18 cellular contexts compared by ENCODE assay signal in genomic region chr4:4323705-4324534, GRCh38. TPM values are rescaled to one million over a fixed set of nuclear protein-coding genes. Genes with fewer than 3 reads are reported as not detected.
A peak's percentile ranks its signal among the peaks of the same experiment; 100 is the strongest.
DNase-seq lines count a peak whose midpoint lies in the region; ATAC-seq and TF ChIP-seq lines count a peak whose summit lies in the region.
"Had no signal": no experiment of that assay in that cellular context is flagged by ENCODE, and none has a peak within 500 bp of the region (broad histone marks: within the 10 kb centered on the region; RNA-seq: fewer than 3 reads in every experiment).

No MANE protein-coding gene starts in this region.

- no peak overlapping the region for H4K5ac ChIP-seq in IMR-90 (ENCODE audit: low read depth, low read length)

- H3K27ac ChIP-seq in IMR-90 (ENCODE audit: insufficient read depth, low read length) (no peak overlapping the region), brain microvascular endothelial cell (peak overlapping the region; percentile 41), iPS-20b (ENCODE audit: low read length) (no peak overlapping the region), sigmoid colon (no peak overlapping the region), prostate gland (no peak overlapping the region)
- H3K27ac ChIP-seq: C4-2B, foreskin keratinocyte, GM23248 had no signal

- in situ Hi-C loops in IMR-90 (cut with MboI; ENCODE audit: low sequenced_read_pairs) (no loop called here), brain microvascular endothelial cell (cut with HindIII; ENCODE audit: low pct_ligation_motif_present, low sequenced_read_pairs) (no loop called here)

- H3K23ac ChIP-seq in IMR-90 (ENCODE audit: low read depth, low read length): no peak overlapping the region

- no TSS peak for BruUV-seq in IMR-90 (replicated peaks; lab: Mats Ljungman, UMichigan)

- H3K36me3 ChIP-seq in IMR-90 (ENCODE audit: control insufficient read depth, insufficient read depth, low read length): peaks cover 24% of the 10 kb centered on the region
- H3K36me3 ChIP-seq in brain microvascular endothelial cell (replicated peaks): peaks cover 6% of the 10 kb centered on the region
- peaks cover 25% of the 10 kb centered on the region for H3K36me3 ChIP-seq in iPS-20b (ENCODE audit: insufficient read depth, low read depth, low read length)
- H3K36me3 ChIP-seq in sigmoid colon: peaks cover 5 to 38% (median 15%) of the 10 kb centered on the region in 4 donors
- no peaks in the 10 kb centered on the region for H3K36me3 ChIP-seq in prostate gland

- H3K4me3 ChIP-seq in IMR-90 (ENCODE audit: insufficient read depth, low read depth, low read length): no peak overlapping the region
- H3K4me3 ChIP-seq in brain microvascular endothelial cell (ENCODE audit: low read depth, low read length): no peak overlapping the region
- no peak overlapping the region for H3K4me3 ChIP-seq in iPS-20b (ENCODE audit: low read length)
- H3K4me3 ChIP-seq in sigmoid colon: no peak overlapping the region
- no peak overlapping the region for H3K4me3 ChIP-seq in prostate gland
- H3K4me3 ChIP-seq: GM23248 had no signal

- CTCF ChIA-PET in IMR-90 (lab: Yijun Ruan, JAX): interaction anchor here (1.2 kb wide), 1 partner anchor 64 kb away, joined by 4 read pairs; no protein-coding TSS in a partner anchor

- POLR2A ChIA-PET in IMR-90 (lab: Charles Lee; ENCODE audit: unreplicated experiment): interaction anchor here (0.6 kb wide), 1 partner anchor 7 kb away, joined by 7 read pairs; no protein-coding TSS in a partner anchor

- H3K9me3 ChIP-seq in IMR-90 (ENCODE audit: control insufficient read depth, insufficient read depth, low read length): no peaks in the 10 kb centered on the region
- no peaks in the 10 kb centered on the region for H3K9me3 ChIP-seq in iPS-20b (ENCODE audit: insufficient read depth, low read depth, low read length)
- no peaks in the 10 kb centered on the region for H3K9me3 ChIP-seq in sigmoid colon
- H3K9me3 ChIP-seq in prostate gland: no peaks in the 10 kb centered on the region

- no peak overlapping the region for H2BK120ac ChIP-seq in IMR-90 (ENCODE audit: low read depth, low read length)

- no peak overlapping the region for H3K18ac ChIP-seq in IMR-90 (ENCODE audit: low read depth, low read length)

- H2AFZ ChIP-seq in IMR-90 (replicated peaks; ENCODE audit: low read length, poor library complexity): no peak overlapping the region
- H2AFZ ChIP-seq: GM23248 had no signal

- H3K4me2 ChIP-seq in IMR-90 (ENCODE audit: low read depth, low read length): no peak overlapping the region; the same call in 1 of the 2 replicates

- TF ChIP-seq POLR2A in IMR-90 (IDR thresholded peaks at IDR 0.05; ENCODE audit: low read depth, low read length) (no peak), sigmoid colon (IDR thresholded peaks at IDR 0.05) (no peak), prostate gland (IDR thresholded peaks at IDR 0.05) (no peak)

- no peak overlapping the region for H2BK15ac ChIP-seq in IMR-90 (ENCODE audit: low read depth, low read length)

- H3K4ac ChIP-seq in IMR-90 (ENCODE audit: low read depth, low read length): no peak overlapping the region; the same call in 1 of the 2 replicates

- H2BK20ac ChIP-seq in IMR-90 (ENCODE audit: low read depth, low read length): no peak overlapping the region

- no peak overlapping the region for H4K91ac ChIP-seq in IMR-90 (ENCODE audit: insufficient read depth, low read depth, low read length)

- H2AK5ac ChIP-seq in IMR-90 (ENCODE audit: low read depth, low read length): 0 out of 2 replicates have a peak overlapping the region, but pooled peaks have one; percentile 58

- intact Hi-C loops in IMR-90 (cut with micrococcal nuclease): no loop called here
- intact Hi-C loops in sigmoid colon (cut with DNase I): no loop called here
- intact Hi-C loops in prostate gland (cut with DNase I): no loop called here

- no peak overlapping the region for H2BK5ac ChIP-seq in IMR-90 (ENCODE audit: low read depth, low read length, poor library complexity, severe bottlenecking)

- H3K9me1 ChIP-seq in IMR-90 (ENCODE audit: insufficient read depth, low read length): peaks cover 14% of the 10 kb centered on the region; the same call in 1 of the 2 replicates

- peak overlapping the region; percentile 23 for H2AK9ac ChIP-seq in IMR-90 (replicated peaks; ENCODE audit: low read depth, low read length, poor library complexity)

- no peak for TF ChIP-seq EP300 in sigmoid colon (IDR thresholded peaks at IDR 0.05)

- no peaks in the 10 kb centered on the region for H3K79me1 ChIP-seq in IMR-90 (ENCODE audit: low read depth in 1 of 2, low read length in 2 of 2)

- H3K9ac ChIP-seq in IMR-90 (ENCODE audit: low read depth, low read length) (no peak overlapping the region), iPS-20b (ENCODE audit: low read depth, low read length) (peak overlapping the region; percentile 46; the same call in 1 of the 2 replicates)
- H3K9ac ChIP-seq: GM23248 had no signal

- no peaks in the 10 kb centered on the region for H4K20me1 ChIP-seq in IMR-90 (ENCODE audit: insufficient read depth, low read length)

- no peak overlapping the region for H4K8ac ChIP-seq in IMR-90 (ENCODE audit: low read depth in 2 of 2, low read length in 2 of 2)

- WGBS in IMR-90 (ENCODE audit: extremely low coverage in 2 of 2, insufficient read length in 1 of 2), 2 experiments: 65% methylated on average over 6 of the region's 10 CpGs; no CpG with 5 or more reads in 1 of the 2 experiments
- WGBS in sigmoid colon, 2 donors: 62 to 67% methylated on average over 10 of the region's 10 CpGs
- 37% methylated on average over 10 of the region's 10 CpGs for WGBS in prostate gland

- H3K14ac ChIP-seq in IMR-90 (replicated peaks; ENCODE audit: low read depth, low read length): peak overlapping the region; percentile 72

- no peak for TF ChIP-seq RAD21 in IMR-90 (IDR thresholded peaks at IDR 0.05; ENCODE audit: low read length)

- H3K56ac ChIP-seq in IMR-90 (ENCODE audit: extremely low read depth, insufficient read depth, low read length): no peak overlapping the region

- DNase-seq in IMR-90 (peak; percentile 36), brain microvascular endothelial cell (peak; percentile 7), sigmoid colon (peak; percentile 11), COR-L47 (lab: John Stamatoyannopoulos, UW) (no peak), DMS153 (lab: John Stamatoyannopoulos, UW) (no peak), DMS53 (lab: John Stamatoyannopoulos, UW) (no peak), prostate gland (ENCODE audit: low spot score) (no peak)
- DNase-seq: activated CD4-positive, alpha-beta T cell treated with anti-CD3 and anti-CD28 coated beads, Interleukin-2, amount 10 ng/mL, durations not matched to agents 24 days and 14 days; activated T-cell treated with anti-CD3 and anti-CD28 coated beads, Interleukin-2, amount 50 U/mL, for 4 hours; amniotic stem cell; foreskin keratinocyte; GF-D8; GM23248; NCI-H146; NCI-H524; T-helper 1 cell had no signal

- TF ChIP-seq CTCF in IMR-90 (conservative IDR thresholded peaks at IDR 0.05; ENCODE audit: low read depth, low read length) (no peak), brain microvascular endothelial cell (IDR thresholded peaks at IDR 0.05; ENCODE audit: low read depth, low read length, missing control alignments) (no peak), sigmoid colon (IDR thresholded peaks at IDR 0.05) (no peak), prostate gland (IDR thresholded peaks at IDR 0.05) (no peak)

- no peaks in the 10 kb centered on the region for H3K27me3 ChIP-seq in IMR-90 (ENCODE audit: control insufficient read depth, insufficient read depth, low read length)
- no peaks in the 10 kb centered on the region for H3K27me3 ChIP-seq in brain microvascular endothelial cell (replicated peaks)
- H3K27me3 ChIP-seq in iPS-20b (ENCODE audit: insufficient read depth, low read length): no peaks in the 10 kb centered on the region
- no peaks in the 10 kb centered on the region for H3K27me3 ChIP-seq in sigmoid colon
- H3K27me3 ChIP-seq in prostate gland (replicated peaks; ENCODE audit: insufficient read depth): no peaks in the 10 kb centered on the region
- H3K27me3 ChIP-seq: foreskin keratinocyte had no signal

- dilution Hi-C loops in IMR-90 (cut with HindIII; ENCODE audit: low sequenced_read_pairs, unreplicated experiment): no loop called here

- ATAC-seq in IMR-90 (ENCODE audit: low read depth): peak; percentile 42
- ATAC-seq: activated T-cell treated with anti-CD3 and anti-CD28 coated beads, Interleukin-2, amount 50 U/mL, for 4 hours; foreskin keratinocyte had no signal

- H3K4me1 ChIP-seq in IMR-90 (ENCODE audit: control insufficient read depth, insufficient read depth, low read length) (peaks cover 5% of the 10 kb centered on the region; the same call in 1 of the 2 replicates), iPS-20b (ENCODE audit: insufficient read depth, low read length) (peaks cover 11% of the 10 kb centered on the region), sigmoid colon (no peaks in the 10 kb centered on the region), prostate gland (replicated peaks) (no peaks in the 10 kb centered on the region)
- H3K4me1 ChIP-seq: foreskin keratinocyte had no signal

TF ChIP-seq in IMR-90, 13 proteins besides CTCF, POLR2A, EP300 and RAD21 (continues in another document):
- TF ChIP-seq, protein P1, sequence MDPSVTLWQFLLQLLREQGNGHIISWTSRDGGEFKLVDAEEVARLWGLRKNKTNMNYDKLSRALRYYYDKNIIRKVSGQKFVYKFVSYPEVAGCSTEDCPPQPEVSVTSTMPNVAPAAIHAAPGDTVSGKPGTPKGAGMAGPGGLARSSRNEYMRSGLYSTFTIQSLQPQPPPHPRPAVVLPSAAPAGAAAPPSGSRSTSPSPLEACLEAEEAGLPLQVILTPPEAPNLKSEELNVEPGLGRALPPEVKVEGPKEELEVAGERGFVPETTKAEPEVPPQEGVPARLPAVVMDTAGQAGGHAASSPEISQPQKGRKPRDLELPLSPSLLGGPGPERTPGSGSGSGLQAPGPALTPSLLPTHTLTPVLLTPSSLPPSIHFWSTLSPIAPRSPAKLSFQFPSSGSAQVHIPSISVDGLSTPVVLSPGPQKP (IDR thresholded peaks at IDR 0.05; ENCODE audit: borderline replicate concordance, low read depth, low read length): no peak
- TF ChIP-seq SMC3 (IDR thresholded peaks at IDR 0.05; ENCODE audit: low read depth, low read length): no peak
- no peak for TF ChIP-seq BHLHE40 (IDR thresholded peaks at IDR 0.05; ENCODE audit: low read depth, low read length)

RNA-seq across cellular contexts. Expression of gene ZBTB49, which starts 33.9 kb away (rescaled TPM):
- total RNA-seq in IMR-90 (2012; rRNA removed) (4.2 and 4.8 TPM in 2 replicates), sigmoid colon (1 to 10 TPM; 4.1 to 6.2 (median 4.6) TPM), prostate gland (10 to 100 TPM in 1 of 2 donors, 1 to 10 TPM in 1; 5.1 to 10.3 TPM)
- polyA plus RNA-seq in IMR-90 (2012; rRNA removed) (3.2 TPM in 2 replicates), sigmoid colon (1 to 10 TPM in 2 of 3 donors, under 1 TPM in 1; 0.69 to 2.8 (median 1.2) TPM)
- 0.92 and 1.1 TPM in 2 replicates for polyA plus RNA-seq in IMR-90 (2012; cell fraction: cytosol; rRNA removed)
- 4.7 and 6.9 TPM in 2 replicates for polyA plus RNA-seq in IMR-90 (2012; cell fraction: nucleus; rRNA removed; ENCODE audit: low replicate concordance)

RNA-seq across cellular contexts. Expression of gene LYAR, which starts 34.0 kb away (rescaled TPM):
- total RNA-seq in IMR-90 (2012; rRNA removed) (5.4 and 13.9 TPM in 2 replicates), sigmoid colon (10 to 100 TPM; 11.4 to 18.2 (median 14.8) TPM), prostate gland (10 to 100 TPM in 1 of 2 donors, 1 to 10 TPM in 1; 9.0 to 19.1 TPM)
- polyA plus RNA-seq in IMR-90 (2012; rRNA removed) (7.2 and 8.2 TPM in 2 replicates), sigmoid colon (10 to 100 TPM in 1 of 3 donors, 1 to 10 TPM in 2; 3.6 to 19.9 (median 9.0) TPM)
- polyA plus RNA-seq in IMR-90 (2012; cell fraction: cytosol; rRNA removed): 1.4 and 3.6 TPM in 2 replicates
- 0.60 and 3.7 TPM in 2 replicates for polyA plus RNA-seq in IMR-90 (2012; cell fraction: nucleus; rRNA removed; ENCODE audit: low replicate concordance)

Comparison
In these comparisons a context has a peak if more than half of its experiments do, and no peak if none do; other contexts are left out.
1. DNase-seq: peak in IMR-90 (single experiment), brain microvascular endothelial cell (single experiment) and sigmoid colon (single experiment); none in COR-L47 (single experiment), DMS153 (single experiment), DMS53 (single experiment) and prostate gland (single experiment).